Comparison of ENCODE assay signal across 8 cellular contexts in the genomic region with DNA sequence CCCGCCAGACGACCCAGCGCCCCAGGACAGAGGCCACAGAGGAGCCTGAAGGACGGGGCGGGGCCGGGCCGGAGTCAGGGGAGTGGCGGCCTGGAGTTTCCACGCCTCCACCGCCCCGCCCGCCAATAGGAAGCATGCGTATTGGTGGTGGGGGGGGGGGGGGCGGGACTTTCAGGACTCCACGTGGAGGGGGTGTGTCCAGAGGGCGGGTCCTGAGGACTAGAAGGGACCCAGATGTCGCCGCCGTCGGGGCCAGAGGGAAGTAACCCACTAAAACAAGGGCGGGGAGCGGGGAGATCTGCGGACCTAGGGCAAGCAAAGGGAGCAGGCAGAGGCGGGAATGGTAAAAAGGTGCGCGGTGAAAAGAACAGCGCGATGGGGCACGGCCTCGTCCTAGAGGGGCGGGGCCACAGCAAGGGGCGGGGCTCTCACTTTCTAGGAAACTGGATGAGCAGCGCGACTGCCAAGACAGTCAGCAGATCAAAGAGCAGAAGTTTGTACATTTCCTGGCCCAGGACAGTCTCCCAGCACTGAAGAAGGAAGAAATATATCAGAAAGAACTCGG. TPM values are rescaled to one million over a fixed set of nuclear protein-coding genes. Genes with fewer than 3 reads are reported as not detected.
DNase-seq lines count a peak whose midpoint lies in the region; ATAC-seq and TF ChIP-seq lines count a peak whose summit lies in the region.

No MANE protein-coding gene starts in this region.

- H3K27me3 ChIP-seq in Peyer's patch (no peaks in the 10 kb centered on the region), neutrophil (peaks cover 20% of the 10 kb centered on the region), stomach (peaks cover 0 to 30% (median 0%) of the 10 kb centered on the region in 3 donors)

- no peak for ATAC-seq in GM18861 (IDR thresholded peaks at IDR 0.05; ENCODE audit: unreplicated experiment)

- intact Hi-C loops in stomach (cut with DNase I; ENCODE audit: low total_unique reads), result no loop called here

- H3K36me3 ChIP-seq in Peyer's patch (peaks cover 0 to 8% (median 0%) of the 10 kb centered on the region in 3 donors), neutrophil (peaks cover 9% of the 10 kb centered on the region), stomach (peaks cover 7 to 10% (median 9%) of the 10 kb centered on the region in 4 donors)

- H3K9me3 ChIP-seq in Peyer's patch (no peaks in the 10 kb centered on the region), neutrophil (no peaks in the 10 kb centered on the region), stomach (no peaks in the 10 kb centered on the region)

- TF ChIP-seq CTCF in Peyer's patch (IDR thresholded peaks at IDR 0.05), result no peak
- no peak for TF ChIP-seq CTCF in fibroblast of the aortic adventitia (IDR thresholded peaks at IDR 0.05; ENCODE audit: insufficient read depth, low read length)
- peak; percentile 34 for TF ChIP-seq CTCF in neutrophil (IDR thresholded peaks at IDR 0.05)
- TF ChIP-seq CTCF in stomach (IDR thresholded peaks at IDR 0.05), result no peak

- H3K4me1 ChIP-seq in Peyer's patch, result peaks cover 5 to 64% (median 16%) of the 10 kb centered on the region in 4 donors
- peaks cover 70 to 74% of the 10 kb centered on the region in 2 experiments for H3K4me1 ChIP-seq in neutrophil (ENCODE audit: control insufficient read depth in 1 of 2, insufficient read depth in 1 of 2, low read depth in 1 of 2, low read length in 1 of 2)
- peaks cover 47 to 71% (median 64%) of the 10 kb centered on the region in 4 donors for H3K4me1 ChIP-seq in stomach

- H3K27ac ChIP-seq in Peyer's patch (peak overlapping the region in 3 of 4 donors; percentile 60 to 92 (median 86)), neutrophil (peak overlapping the region; percentile 68), stomach (peak overlapping the region; percentile 37 to 97 (median 67))

- no peak for TF ChIP-seq EP300 in stomach (IDR thresholded peaks at IDR 0.05)

- WGBS in stomach, 5 donors, result 1 to 5% (median 4%) methylated on average over 23 to 35 of the region's 35 CpGs

- TF ChIP-seq POLR2A in Peyer's patch (IDR thresholded peaks at IDR 0.05) (peak in 1 of 2 donors; percentile 60), stomach (IDR thresholded peaks at IDR 0.05) (no peak)

- peak overlapping the region; percentile 27 to 53 (median 46) for H3K4me3 ChIP-seq in Peyer's patch
- peak overlapping the region; percentile 67 for H3K4me3 ChIP-seq in fibroblast of the aortic adventitia (ENCODE audit: low read depth, low read length)
- H3K4me3 ChIP-seq in neutrophil (ENCODE audit: low read depth in 1 of 2, low read length in 1 of 2), result peak overlapping the region; percentile 49 to 67
- H3K4me3 ChIP-seq in stomach, result peak overlapping the region; percentile 36 to 50 (median 44)

- DNase-seq in DMS 273 (lab: John Stamatoyannopoulos, UW; ENCODE audit: unreplicated experiment), result peak; percentile 51
- no peak for DNase-seq in DMS 273 treated with DMSO at 0.1 percent for 48 hours (lab: John Stamatoyannopoulos, UW)
- peak; percentile 90 to 97 (median 96) for DNase-seq in Peyer's patch
- peak; percentile 63 for DNase-seq in activated T-helper 1 cell treated with Interleukin-2 at 50 U/mL for 16 hours (ENCODE audit: low read depth)
- DNase-seq in fibroblast of the aortic adventitia (ENCODE audit: low read depth), result peak; percentile 48
- peak; percentile 95 for DNase-seq in stomach

RNA-seq across cellular contexts. Expression of a gene that starts 2.8 kb away (rescaled TPM):
- total RNA-seq in Peyer's patch (10 to 100 TPM in 2 of 4 donors, 1 to 10 TPM in 2; 2.9 to 28.9 (median 6.8) TPM), fibroblast of the aortic adventitia (ENCODE audit: low replicate concordance) (4.4 and 6.8 TPM in 2 replicates), stomach (10 to 100 TPM in 2 of 5 donors, 1 to 10 TPM in 1, not detected in 2; 4.2 to 35.6 (median 21.0) TPM)
- polyA plus RNA-seq in stomach, result 10 to 100 TPM in 1 of 3 donors, 1 to 10 TPM in 2; 8.2 to 12.0 (median 8.6) TPM

RNA-seq across cellular contexts. Expression of a gene that starts 10.6 kb away (rescaled TPM):
- total RNA-seq in Peyer's patch (100 to 1,000 TPM in 3 of 4 donors, 10 to 100 TPM in 1; 38.0 to 281 (median 232) TPM), fibroblast of the aortic adventitia (ENCODE audit: low replicate concordance) (0.27 and 0.82 TPM in 2 replicates), stomach (10 to 100 TPM; 28.0 to 99.5 (median 47.1) TPM)
- 10 to 100 TPM; 33.4 to 49.8 (median 39.3) TPM for polyA plus RNA-seq in stomach

RNA-seq across cellular contexts. Expression of a gene that starts 24.8 kb away (rescaled TPM):
- 10 to 100 TPM; 26.1 to 99.9 (median 38.9) TPM for total RNA-seq in Peyer's patch
- total RNA-seq in fibroblast of the aortic adventitia (ENCODE audit: low replicate concordance), result 6.0 and 9.8 TPM in 2 replicates
- 100 to 1,000 TPM in 1 of 5 donors, 10 to 100 TPM in 4; 11.2 to 100 (median 36.2) TPM for total RNA-seq in stomach
- 10 to 100 TPM; 18.2 to 40.5 (median 22.3) TPM for polyA plus RNA-seq in stomach

RNA-seq across cellular contexts. Expression of a gene that starts 27.1 kb away (rescaled TPM):
- 100 to 1,000 TPM in 3 of 4 donors, 10 to 100 TPM in 1; 85.8 to 370 (median 245) TPM for total RNA-seq in Peyer's patch
- 46.9 and 48.7 TPM in 2 replicates for total RNA-seq in fibroblast of the aortic adventitia (ENCODE audit: low replicate concordance)
- 1,000 to 10,000 TPM in 1 of 5 donors, 100 to 1,000 TPM in 1, 10 to 100 TPM in 3; 22.0 to 1,215 (median 95.1) TPM for total RNA-seq in stomach
- polyA plus RNA-seq in stomach, result 10 to 100 TPM; 14.1 to 20.6 (median 19.1) TPM

RNA-seq across cellular contexts. Expression of a gene that starts 28.8 kb away (rescaled TPM):
- total RNA-seq in Peyer's patch, result 10 to 100 TPM; 29.7 to 50.4 (median 42.2) TPM
- total RNA-seq in fibroblast of the aortic adventitia (ENCODE audit: low replicate concordance), result 42.8 and 67.6 TPM in 2 replicates
- total RNA-seq in stomach, result 100 to 1,000 TPM in 1 of 5 donors, 10 to 100 TPM in 4; 25.5 to 147 (median 34.5) TPM
- 10 to 100 TPM; 35.3 to 54.1 (median 45.1) TPM for polyA plus RNA-seq in stomach

Comparison
In these comparisons a context has a peak if more than half of its experiments do, and no peak if none do; other contexts are left out.
1. RNA of a gene that starts 10.6 kb away (total RNA-seq): 38.0 to 281 TPM in Peyer's patch and 28.0 to 99.5 TPM in stomach; 0.27 to 0.82 TPM in fibroblast of the aortic adventitia; every median in the first group is over 10 times any median in the second.
2. Peak in every context shown above with its lines, with median percentiles within 50 percentile points of each other: H3K27ac ChIP-seq and H3K4me3 ChIP-seq.